In genomic region chr17:44797809-44798208, GRCh38 we compare ENCODE assay signal across 21 cellular contexts. TPM values are rescaled to one million over a fixed set of nuclear protein-coding genes. Genes with fewer than 3 reads are reported as not detected.
DNase-seq lines count a peak whose midpoint lies in the region; ATAC-seq, FAIRE-seq and TF ChIP-seq lines count a peak whose summit lies in the region.
"Had no signal": no experiment of that assay in that cellular context is flagged by ENCODE, and none has a peak within 500 bp of the region (broad histone marks: within the 10 kb centered on the region; RNA-seq: fewer than 3 reads in every experiment).

No MANE protein-coding gene starts in this region.

- H3K4me1 ChIP-seq in astrocyte (ENCODE audit: insufficient read depth, low read length), result peaks cover 28% of the 10 kb centered on the region
- H3K4me1 ChIP-seq: Caco-2 had no signal

- no peaks in the 10 kb centered on the region for H3K9me3 Mint-ChIP-seq in astrocyte (ENCODE audit: unreplicated experiment)
- H3K9me3 Mint-ChIP-seq: activated CD4-positive, alpha-beta memory T cell treated with anti-CD3 and anti-CD28 coated beads, Interleukin-2, amount 10 ng/mL, durations not matched to agents 7 days and 5 days; activated T-helper 17 cell treated with anti-CD3 and anti-CD28 coated beads, Interleukin-2, amount 50 U/mL, for 72 hours had no signal

- H3K4me3 ChIP-seq in astrocyte (ENCODE audit: insufficient read depth, low read depth, low read length), result no peak overlapping the region
- H3K4me3 ChIP-seq: GM23248 had no signal

- peaks cover 19% of the 10 kb centered on the region for H3K79me2 ChIP-seq in astrocyte (ENCODE audit: insufficient read depth, low read length)

- no peak overlapping the region for H3K9ac ChIP-seq in astrocyte (ENCODE audit: low read length)
- H3K9ac ChIP-seq: GM23248 had no signal

- no peaks in the 10 kb centered on the region for H3K27me3 ChIP-seq in astrocyte (ENCODE audit: insufficient read depth, low read length)

- peak; percentile 22 for DNase-seq in AG08396 (ENCODE audit: low spot score)
- no peak for DNase-seq in astrocyte (ENCODE audit: low read depth)
- DNase-seq in left cardiac atrium, result no peak
- DNase-seq in posterior vena cava (ENCODE audit: low spot score), result peak; percentile 71
- DNase-seq in DMS53 (lab: John Stamatoyannopoulos, UW), result no peak
- no peak for DNase-seq in ACHN
- DNase-seq: activated CD4-positive, alpha-beta memory T cell treated with anti-CD3 and anti-CD28 coated beads, Interleukin-2, amount 10 ng/mL, durations not matched to agents 7 days and 5 days; Caco-2; effector CD8-positive, alpha-beta T cell; foreskin melanocyte; GM23248; NCI-H1417; NCI-H2227 treated with DMSO at 0.1 percent for 48 hours; stimulated activated CD4-positive, alpha-beta T cell treated with anti-CD3 and anti-CD28 coated beads, Interleukin-2, amount 100 ng/mL, for 48 hours had no signal

- H2AFZ ChIP-seq in astrocyte (ENCODE audit: low read depth, low read length), result no peak overlapping the region
- H2AFZ ChIP-seq: GM23248 had no signal

- H3K27me3 Mint-ChIP-seq in astrocyte (ENCODE audit: low read depth, unreplicated experiment), result no peaks in the 10 kb centered on the region

- peak overlapping the region; percentile 76 for H3K27ac Mint-ChIP-seq in astrocyte (ENCODE audit: unreplicated experiment)
- H3K27ac Mint-ChIP-seq: activated CD4-positive, alpha-beta memory T cell treated with anti-CD3 and anti-CD28 coated beads, Interleukin-2, amount 10 ng/mL, durations not matched to agents 7 days and 5 days; activated T-helper 17 cell treated with anti-CD3 and anti-CD28 coated beads, Interleukin-2, amount 50 U/mL, for 72 hours had no signal

- H3K4me1 Mint-ChIP-seq in astrocyte (ENCODE audit: low read depth, unreplicated experiment), result peaks cover 32% of the 10 kb centered on the region
- H3K4me1 Mint-ChIP-seq: activated T-helper 17 cell treated with anti-CD3 and anti-CD28 coated beads, Interleukin-2, amount 50 U/mL, for 72 hours had no signal

- ATAC-seq in left cardiac atrium (peak; percentile 39 to 56), HG02759 (IDR thresholded peaks at IDR 0.05; ENCODE audit: unreplicated experiment) (no peak), GM18502 (IDR thresholded peaks at IDR 0.05; ENCODE audit: poor library complexity, unreplicated experiment) (no peak)
- ATAC-seq: activated T-helper 17 cell treated with anti-CD3 and anti-CD28 coated beads, Interleukin-2, amount 50 U/mL, for 72 hours had no signal

- FAIRE-seq in astrocyte (lab: Jason Lieb, UNC), result no peak
- FAIRE-seq: GM18507, keratinocyte had no signal

- no peaks in the 10 kb centered on the region for H4K20me1 ChIP-seq in astrocyte (ENCODE audit: insufficient read depth, low read length)

- peaks cover 6% of the 10 kb centered on the region for H3K36me3 Mint-ChIP-seq in astrocyte (ENCODE audit: low read depth, unreplicated experiment)

- H3K4me2 ChIP-seq in astrocyte (ENCODE audit: low read length), result peak overlapping the region; percentile 2

- no peak overlapping the region for H3K4me3 Mint-ChIP-seq in astrocyte (ENCODE audit: unreplicated experiment)
- H3K4me3 Mint-ChIP-seq: activated CD4-positive, alpha-beta memory T cell treated with anti-CD3 and anti-CD28 coated beads, Interleukin-2, amount 10 ng/mL, durations not matched to agents 7 days and 5 days; activated T-helper 17 cell treated with anti-CD3 and anti-CD28 coated beads, Interleukin-2, amount 50 U/mL, for 72 hours had no signal

- H3K9me3 ChIP-seq in astrocyte (ENCODE audit: insufficient read depth, low read depth, low read length), result no peaks in the 10 kb centered on the region
- H3K9me3 ChIP-seq: Caco-2 had no signal

- intact Hi-C loops in left cardiac atrium (cut with DNase I) (no loop called here), posterior vena cava (cut with DNase I) (no loop called here)

- in situ Hi-C loops in ACHN (cut with HindIII; ENCODE audit: low pct_ligation_motif_present, low pct_unique_long_range_greater_than_20kb, low sequenced_read_pairs), result no loop called here

- peak overlapping the region; percentile 4 for H3K27ac ChIP-seq in astrocyte (ENCODE audit: low read depth, low read length)
- H3K27ac ChIP-seq: GM23248 had no signal

- TF ChIP-seq CTCF in astrocyte (IDR thresholded peaks at IDR 0.05; ENCODE audit: insufficient read depth, low read depth, low read length), result no peak

- peaks cover 12% of the 10 kb centered on the region for H3K36me3 ChIP-seq in astrocyte (ENCODE audit: insufficient read depth, low read length)

RNA-seq across cellular contexts. Expression of gene GJC1, which starts 32.3 kb away (rescaled TPM):
- 28.0 and 38.4 TPM in 2 replicates for total RNA-seq in astrocyte
- total RNA-seq in left cardiac atrium, result 10 to 100 TPM; 28.5 to 38.5 TPM
- total RNA-seq in posterior vena cava, result 10 to 100 TPM; 30.4 to 80.8 TPM

RNA-seq across cellular contexts. Expression of gene ADAM11, which starts 39.0 kb away (rescaled TPM):
- 0.43 and 0.65 TPM in 2 replicates for total RNA-seq in astrocyte
- total RNA-seq in left cardiac atrium, result 10 to 100 TPM; 19.5 to 28.0 TPM
- total RNA-seq in posterior vena cava, result under 1 TPM; 0.29 to 0.42 TPM

RNA-seq across cellular contexts. Expression of gene HIGD1B, which starts 49.9 kb away (rescaled TPM):
- total RNA-seq in astrocyte (not detected in 2 replicates), left cardiac atrium (10 to 100 TPM; 11.6 to 14.1 TPM), posterior vena cava (1 to 10 TPM; 1.8 to 1.9 TPM)
- total RNA-seq: activated CD4-positive, alpha-beta memory T cell treated with anti-CD3 and anti-CD28 coated beads, Interleukin-2, amount 10 ng/mL, durations not matched to agents 7 days and 5 days; activated T-helper 17 cell treated with anti-CD3 and anti-CD28 coated beads, Interleukin-2, amount 50 U/mL, for 72 hours; Caco-2; GM23248; pulmonary artery endothelial cell; SK-MEL-5 had no signal

Comparison
In these comparisons a context has a peak if more than half of its experiments do, and no peak if none do; other contexts are left out.
1. DNase-seq: peak in AG08396 (single experiment) and posterior vena cava (single experiment); none in astrocyte (single experiment), left cardiac atrium (single experiment), DMS53 (single experiment) and ACHN (single experiment).
2. ATAC-seq: peak in left cardiac atrium (2 of 2); none in HG02759 (single experiment) and GM18502 (single experiment).
3. RNA of gene ADAM11, which starts 39.0 kb away (total RNA-seq): 19.5 to 28.0 TPM in left cardiac atrium; 0.43 to 0.65 TPM in astrocyte and 0.29 to 0.42 TPM in posterior vena cava; every median in the first group is over 10 times any median in the second.
4. RNA of gene HIGD1B, which starts 49.9 kb away (total RNA-seq): 11.6 to 14.1 TPM in left cardiac atrium; 1.8 to 1.9 TPM in posterior vena cava and not detected in astrocyte; every median in the first group is over 4 times any median in the second.